In the genomic region with DNA sequence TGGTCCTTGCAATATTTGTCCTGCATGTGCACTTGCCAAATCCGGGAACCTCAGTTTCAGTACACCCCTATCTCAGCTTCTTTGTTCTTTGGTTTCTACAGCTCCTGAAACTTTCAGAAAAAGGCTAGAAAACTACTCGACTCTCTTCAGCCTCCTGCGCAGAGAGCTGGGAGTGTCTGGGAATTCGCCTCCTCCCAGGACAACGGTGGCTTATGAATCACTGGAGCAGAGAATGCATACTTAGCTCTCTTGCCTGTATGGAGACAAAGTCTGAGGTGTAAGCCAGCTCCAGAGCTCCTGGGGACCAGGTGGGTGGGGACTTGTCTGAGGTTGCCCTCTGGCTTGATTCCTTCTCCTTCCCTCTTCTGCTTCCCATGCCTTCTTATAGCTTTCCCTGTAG, we compare ENCODE assay signal across 17 cellular contexts.
DNase-seq lines count a peak whose midpoint lies in the region; TF ChIP-seq lines count a peak whose summit lies in the region.
"Had no signal": no experiment of that assay in that cellular context is flagged by ENCODE, and none has a peak within 500 bp of the region (broad histone marks: within the 10 kb centered on the region; RNA-seq: fewer than 3 reads in every experiment).

No MANE protein-coding gene starts in this region.

- H3K18ac ChIP-seq in H9 (ENCODE audit: insufficient read length, low read depth, low read length), result no peak overlapping the region

- no peaks in the 10 kb centered on the region for H3K27me3 Mint-ChIP-seq in H9 (ENCODE audit: low read depth)
- H3K27me3 Mint-ChIP-seq: CD4-positive, CD25-positive, alpha-beta regulatory T cell had no signal

- no peaks in the 10 kb centered on the region for H3K4me1 ChIP-seq in H9 (ENCODE audit: insufficient read depth, low read length)
- H3K4me1 ChIP-seq: Caco-2, HAP-1 had no signal

- no peaks in the 10 kb centered on the region for H3K23me2 ChIP-seq in H9 (ENCODE audit: insufficient read length, low read depth, low read length, poor library complexity, severe bottlenecking)

- no peak overlapping the region for H2BK120ac ChIP-seq in H9 (ENCODE audit: low read depth, low read length, poor library complexity, severe bottlenecking)

- no peak for DNase-seq in H9
- peak in 27 of 61 donors; percentile 9 to 78 (median 34) for DNase-seq in caudate nucleus (lab: John Stamatoyannopoulos, UW)
- DNase-seq in kidney tubule cell (ENCODE audit: low spot score), result peak; percentile 1
- DNase-seq in DMS 273 (lab: John Stamatoyannopoulos, UW; ENCODE audit: unreplicated experiment), result no peak
- no peak for DNase-seq in activated CD8-positive, alpha-beta memory T cell treated with anti-CD3 and anti-CD28 coated beads, Interleukin-2, amount 50 U/mL, for 4 hours
- DNase-seq in A172 (ENCODE audit: low spot score), result no peak
- no peak for DNase-seq in HEK293T (ENCODE audit: extremely low spot score)
- DNase-seq: Caco-2; CD4-positive, CD25-positive, alpha-beta regulatory T cell; CD8-positive, alpha-beta T cell; DMS 273 treated with DMSO at 0.1 percent for 48 hours; DMS79; GF-D8 had no signal

- H3K27ac ChIP-seq in H9 (ENCODE audit: insufficient read length, low read depth, low read length), result no peak overlapping the region
- H3K27ac ChIP-seq in caudate nucleus (ENCODE audit: low read depth, low read length), result peak overlapping the region; percentile 11
- H3K27ac ChIP-seq: BLaER1, C4-2B had no signal

- H3K79me1 ChIP-seq in H9 (ENCODE audit: insufficient read depth, low read depth, low read length, poor library complexity, severe bottlenecking), result no peaks in the 10 kb centered on the region

- no peaks in the 10 kb centered on the region for H4K20me1 ChIP-seq in H9 (ENCODE audit: control insufficient read depth, insufficient read depth, insufficient read length)
- H4K20me1 ChIP-seq: BLaER1 had no signal

- POLR2A ChIA-PET in HEK293T (lab: Yijun Ruan, JAX), result no interaction called here

- H3T11ph ChIP-seq in H9 (ENCODE audit: low read length), result no peak overlapping the region

- H2AK5ac ChIP-seq in H9 (ENCODE audit: insufficient read length, low read length), result no peak overlapping the region

- no peak overlapping the region for H3K23ac ChIP-seq in H9 (ENCODE audit: insufficient read length, low read depth, low read length)

- H2BK5ac ChIP-seq in H9 (ENCODE audit: insufficient read length, low read length), result no peak overlapping the region

- no peak overlapping the region for H2AFZ ChIP-seq in H9 (ENCODE audit: low read length)

- no peak overlapping the region for H2BK12ac ChIP-seq in H9 (ENCODE audit: insufficient read length, low read depth, low read length)

- H4K91ac ChIP-seq in H9 (ENCODE audit: insufficient read length, low read depth, low read length), result no peak overlapping the region

- TF ChIP-seq CTCF in H9 (conservative IDR thresholded peaks at IDR 0.05), result 0 out of 3 replicates have a peak, but pooled peaks have one; percentile 17

- CTCF ChIA-PET in HEK293T (lab: Yijun Ruan, JAX), result no interaction called here

- no peaks in the 10 kb centered on the region for H3K79me2 ChIP-seq in H9 (ENCODE audit: insufficient read depth, low read length)

- peaks cover 0 to 5% (median 3%) of the 10 kb centered on the region in 3 experiments; a peak in 5 of 7 replicates for H3K36me3 Mint-ChIP-seq in H9 (ENCODE audit: insufficient read depth in 1 of 3, low read depth in 3 of 3)
- H3K36me3 Mint-ChIP-seq: CD4-positive, CD25-positive, alpha-beta regulatory T cell; CD8-positive, alpha-beta T cell had no signal

- H2BK20ac ChIP-seq in H9 (ENCODE audit: low read depth, low read length, poor library complexity, severe bottlenecking), result no peak overlapping the region

- H3K27ac Mint-ChIP-seq in H9, result no peak overlapping the region
- H3K27ac Mint-ChIP-seq: B cell; CD4-positive, CD25-positive, alpha-beta regulatory T cell; CD8-positive, alpha-beta T cell had no signal

- no peak overlapping the region for H2BK15ac ChIP-seq in H9 (ENCODE audit: low read depth, low read length)

- no peaks in the 10 kb centered on the region for H3K9me3 ChIP-seq in H9 (ENCODE audit: control insufficient read depth, low read depth, low read length)
- H3K9me3 ChIP-seq: Caco-2, HAP-1 had no signal

- no peak overlapping the region for H3K4me3 Mint-ChIP-seq in H9
- H3K4me3 Mint-ChIP-seq: B cell; CD4-positive, CD25-positive, alpha-beta regulatory T cell; CD8-positive, alpha-beta T cell had no signal

- no peaks in the 10 kb centered on the region for H3K27me3 ChIP-seq in H9 (ENCODE audit: insufficient read depth, low read length)
- H3K27me3 ChIP-seq: BLaER1 had no signal

- no peak overlapping the region for H4K5ac ChIP-seq in H9 (ENCODE audit: insufficient read length, low read depth, low read length)

- H4K8ac ChIP-seq in H9 (replicated peaks; ENCODE audit: insufficient read length, low read depth, low read length), result no peak overlapping the region

- peaks cover 0 to 6% of the 10 kb centered on the region in 2 experiments; a peak in 3 of 5 replicates for H3K9me3 Mint-ChIP-seq in H9

- WGBS in H9 (ENCODE audit: extremely low coverage, insufficient read length, low lambda C conversion rate), result no CpG with 5 or more reads among the region's 5 CpGs

- no peak overlapping the region for H3K4me2 ChIP-seq in H9 (ENCODE audit: insufficient read depth, insufficient read length, low read length)

- H3K4ac ChIP-seq in H9 (ENCODE audit: low read depth, low read length), result no peak overlapping the region

- peaks cover 4 to 25% of the 10 kb centered on the region in 2 experiments; a peak in 3 of 4 replicates for H3K4me1 Mint-ChIP-seq in H9
- H3K4me1 Mint-ChIP-seq: B cell; CD4-positive, CD25-positive, alpha-beta regulatory T cell had no signal

- no peak overlapping the region for H3K14ac ChIP-seq in H9 (ENCODE audit: insufficient read depth, low read length)

- no peak overlapping the region for H3K9ac ChIP-seq in H9 (ENCODE audit: extremely low read depth, insufficient read length, low read length)
- H3K9ac ChIP-seq: BLaER1 had no signal

- no peak overlapping the region for H3K56ac ChIP-seq in H9 (ENCODE audit: insufficient read length, low read depth, low read length)

TF ChIP-seq in HEK293T, 16 proteins besides CTCF, POLR2A, EP300 and RAD21:
- TF ChIP-seq FOXA1 (IDR thresholded peaks at IDR 0.05) (no peak), NFRKB (IDR thresholded peaks at IDR 0.05) (no peak), SP1 (IDR thresholded peaks at IDR 0.05) (no peak), ARNT (IDR thresholded peaks at IDR 0.05) (no peak), LEF1 (IDR thresholded peaks at IDR 0.05; ENCODE audit: borderline replicate concordance) (no peak), ELF4 (IDR thresholded peaks at IDR 0.05) (no peak), FOXM1 (IDR thresholded peaks at IDR 0.05; ENCODE audit: borderline replicate concordance) (no peak), L3MBTL2 (conservative IDR thresholded peaks at IDR 0.05) (no peak), FOXK2 (IDR thresholded peaks at IDR 0.05) (no peak), HDGF (IDR thresholded peaks at IDR 0.05; ENCODE audit: borderline replicate concordance) (no peak), TARDBP (IDR thresholded peaks at IDR 0.05) (no peak), BHLHE40 (IDR thresholded peaks at IDR 0.05; ENCODE audit: borderline replicate concordance) (no peak)
- TF ChIP-seq, protein P1, sequence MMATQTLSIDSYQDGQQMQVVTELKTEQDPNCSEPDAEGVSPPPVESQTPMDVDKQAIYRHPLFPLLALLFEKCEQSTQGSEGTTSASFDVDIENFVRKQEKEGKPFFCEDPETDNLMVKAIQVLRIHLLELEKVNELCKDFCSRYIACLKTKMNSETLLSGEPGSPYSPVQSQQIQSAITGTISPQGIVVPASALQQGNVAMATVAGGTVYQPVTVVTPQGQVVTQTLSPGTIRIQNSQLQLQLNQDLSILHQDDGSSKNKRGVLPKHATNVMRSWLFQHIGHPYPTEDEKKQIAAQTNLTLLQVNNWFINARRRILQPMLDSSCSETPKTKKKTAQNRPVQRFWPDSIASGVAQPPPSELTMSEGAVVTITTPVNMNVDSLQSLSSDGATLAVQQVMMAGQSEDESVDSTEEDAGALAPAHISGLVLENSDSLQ (IDR thresholded peaks at IDR 0.05), result no peak
